8 cellular contexts compared by ENCODE assay signal in the genomic region with DNA sequence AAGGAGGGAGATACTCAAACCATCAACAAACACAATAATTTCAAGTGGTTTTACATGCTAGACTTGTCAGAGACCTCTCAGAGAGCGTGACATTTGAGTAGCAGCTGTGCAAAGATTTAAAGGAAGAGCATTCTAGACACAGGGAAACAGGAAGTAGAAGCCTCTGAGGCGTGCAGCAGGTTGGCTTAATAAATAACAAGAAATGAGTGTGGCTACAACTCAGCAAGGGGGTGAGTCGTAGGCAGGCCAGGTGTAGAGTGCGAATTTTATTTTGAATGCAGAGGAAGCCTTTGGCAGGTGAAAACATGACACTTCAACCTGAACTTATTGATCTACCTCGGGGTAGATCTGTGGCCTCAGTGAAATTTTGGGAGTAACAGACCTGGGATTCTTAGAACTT.
A peak's percentile ranks its signal among the peaks of the same experiment; 100 is the strongest.
DNase-seq lines count a peak whose midpoint lies in the region; ATAC-seq and TF ChIP-seq lines count a peak whose summit lies in the region.

No MANE protein-coding gene starts in this region.

- no peaks in the 10 kb centered on the region for H3K27me3 ChIP-seq in CD8-positive, alpha-beta T cell (ENCODE audit: insufficient read depth, low read length)
- H3K27me3 ChIP-seq in Peyer's patch (no peaks in the 10 kb centered on the region), upper lobe of right lung (no peaks in the 10 kb centered on the region)

- no peaks in the 10 kb centered on the region for H3K4me1 ChIP-seq in CD8-positive, alpha-beta T cell (ENCODE audit: insufficient read depth, low read length)
- H3K4me1 ChIP-seq in Peyer's patch (peaks cover 0 to 13% (median 5%) of the 10 kb centered on the region in 4 donors), upper lobe of right lung (peaks cover 14% of the 10 kb centered on the region)

- no peaks in the 10 kb centered on the region for H3K9me3 ChIP-seq in CD8-positive, alpha-beta T cell (ENCODE audit: low read length)
- H3K9me3 ChIP-seq in Peyer's patch: no peaks in the 10 kb centered on the region
- no peaks in the 10 kb centered on the region for H3K9me3 ChIP-seq in upper lobe of right lung

- no peak overlapping the region for H3K27ac ChIP-seq in CD8-positive, alpha-beta T cell (ENCODE audit: low read depth, low read length)
- H3K27ac ChIP-seq in Peyer's patch (peak overlapping the region in 1 of 4 donors; percentile 58), upper lobe of right lung (no peak overlapping the region)

- intact Hi-C loops in CD8-positive, alpha-beta T cell (cut with DNase I, micrococcal nuclease): no loop called here
- intact Hi-C loops in upper lobe of right lung (cut with DNase I): no loop called here

- H3K4me3 Mint-ChIP-seq in CD8-positive, alpha-beta T cell: no peak overlapping the region

- no peaks in the 10 kb centered on the region for H3K36me3 Mint-ChIP-seq in CD8-positive, alpha-beta T cell

- no peak overlapping the region for H3K4me3 ChIP-seq in CD8-positive, alpha-beta T cell (ENCODE audit: low read depth, low read length)
- H3K4me3 ChIP-seq in Peyer's patch (no peak overlapping the region), upper lobe of right lung (no peak overlapping the region)

- no peak for DNase-seq in CD8-positive, alpha-beta T cell
- DNase-seq in Peyer's patch: peak in 2 of 3 donors; percentile 62
- no peak for DNase-seq in upper lobe of right lung
- no peak for DNase-seq in DMS 273 treated with DMSO at 0.1 percent for 48 hours (lab: John Stamatoyannopoulos, UW)
- no peak for DNase-seq in activated CD4-positive, CD25-positive, alpha-beta regulatory T cell treated with anti-CD3 and anti-CD28 coated beads, Interleukin-2, amount 50 U/mL, for 72 hours
- no peak for DNase-seq in globus pallidus (ENCODE audit: low spot score)

- TF ChIP-seq CTCF in CD8-positive, alpha-beta T cell (IDR thresholded peaks at IDR 0.05): no peak
- no peak for TF ChIP-seq CTCF in Peyer's patch (IDR thresholded peaks at IDR 0.05)
- no peak for TF ChIP-seq CTCF in upper lobe of right lung (IDR thresholded peaks at IDR 0.05)

- H3K27ac Mint-ChIP-seq in CD8-positive, alpha-beta T cell: peak overlapping the region; percentile 15

- no peaks in the 10 kb centered on the region for H3K9me3 Mint-ChIP-seq in CD8-positive, alpha-beta T cell

- POLR2A ChIA-PET in CD8-positive, alpha-beta T cell (lab: Charles Lee): no interaction called here

- peaks cover 11% of the 10 kb centered on the region for H3K4me1 Mint-ChIP-seq in CD8-positive, alpha-beta T cell (ENCODE audit: low read depth)

- no peaks in the 10 kb centered on the region for H3K36me3 ChIP-seq in CD8-positive, alpha-beta T cell (ENCODE audit: insufficient read depth, low read length)
- H3K36me3 ChIP-seq in Peyer's patch (no peaks in the 10 kb centered on the region), upper lobe of right lung (no peaks in the 10 kb centered on the region)

- TF ChIP-seq POLR2A in Peyer's patch (IDR thresholded peaks at IDR 0.05): no peak

- CTCF ChIA-PET in CD8-positive, alpha-beta T cell (lab: Charles Lee): no interaction called here

- peaks cover 27% of the 10 kb centered on the region for H3K27me3 Mint-ChIP-seq in CD8-positive, alpha-beta T cell (ENCODE audit: low read depth)

- ATAC-seq in CD8-positive, alpha-beta T cell: no peak
- peak; percentile 92 for ATAC-seq in GM18873 (IDR thresholded peaks at IDR 0.05; ENCODE audit: low FRiP score, unreplicated experiment)
- peak; percentile 94 for ATAC-seq in HG03097 (IDR thresholded peaks at IDR 0.05; ENCODE audit: low FRiP score, unreplicated experiment)
- peak; percentile 54 for ATAC-seq in upper lobe of right lung

Comparison
In these comparisons a context has a peak if more than half of its experiments do, and no peak if none do; other contexts are left out.
1. DNase-seq: peak in Peyer's patch (2 of 3); none in CD8-positive, alpha-beta T cell (0 of 7), upper lobe of right lung (single experiment), DMS 273 treated with DMSO at 0.1 percent for 48 hours (single experiment), activated CD4-positive, CD25-positive, alpha-beta regulatory T cell treated with anti-CD3 and anti-CD28 coated beads, Interleukin-2, amount 50 U/mL, for 72 hours (single experiment) and globus pallidus (single experiment).